In genomic region chr19:4606921-4607678, GRCh38 we compare ENCODE assay signal across 10 cellular contexts. TPM values are rescaled to one million over a fixed set of nuclear protein-coding genes. Genes with fewer than 3 reads are reported as not detected.
A peak's percentile ranks its signal among the peaks of the same experiment; 100 is the strongest.
DNase-seq lines count a peak whose midpoint lies in the region; ATAC-seq and TF ChIP-seq lines count a peak whose summit lies in the region.
"Had no signal": no experiment of that assay in that cellular context is flagged by ENCODE, and none has a peak within 500 bp of the region (broad histone marks: within the 10 kb centered on the region; RNA-seq: fewer than 3 reads in every experiment).

No MANE protein-coding gene starts in this region.

- no peak overlapping the region for H3K9ac ChIP-seq in HUES48 (ENCODE audit: low read depth, low read length)

- no peaks in the 10 kb centered on the region for H3K36me3 ChIP-seq in HUES48 (ENCODE audit: control insufficient read depth, insufficient read depth, low read length)

- in situ Hi-C loops in GM13977 (cut with MboI; ENCODE audit: low pct_unique_long_range_greater_than_20kb, low sequenced_read_pairs, unreplicated experiment) = no loop called here

- no peak for TF ChIP-seq CTCF in GM13977 (IDR thresholded peaks at IDR 0.05; ENCODE audit: extremely low read depth, insufficient read depth, missing control alignments)

- peak; percentile 94 for DNase-seq in NCI-H748 (lab: John Stamatoyannopoulos, UW; ENCODE audit: unreplicated experiment)
- peak; percentile 80 for DNase-seq in Right ventricle myocardium superior
- peak; percentile 18 for DNase-seq in renal cortical epithelial cell (ENCODE audit: low read depth)
- DNase-seq in GM13977 (ENCODE audit: low spot score) = no peak
- DNase-seq in OCI-M1 (lab: John Stamatoyannopoulos, UW) = no peak
- DNase-seq: activated effector memory CD4-positive, alpha-beta T cell treated with Interleukin-2 at 50 U/mL for 16 hours; RPMI8226 had no signal

- ATAC-seq in Right ventricle myocardium superior (ENCODE audit: poor library complexity) (peak; percentile 60), HG02938 (IDR thresholded peaks at IDR 0.05; ENCODE audit: unreplicated experiment) (no peak), GM19395 (IDR thresholded peaks at IDR 0.05; ENCODE audit: unreplicated experiment) (no peak)

- intact Hi-C loops in Right ventricle myocardium superior (cut with DNase I) = no loop called here

- H3K27me3 ChIP-seq in HUES48 (ENCODE audit: control insufficient read depth, insufficient read depth, low read length) = no peaks in the 10 kb centered on the region

- peaks cover 3% of the 10 kb centered on the region; the same call in 1 of the 2 replicates for H3K4me1 ChIP-seq in HUES48 (ENCODE audit: control insufficient read depth, insufficient read depth, low read length)

- H3K27ac ChIP-seq in HUES48 (ENCODE audit: low read depth, low read length) = no peak overlapping the region

- no peaks in the 10 kb centered on the region for H3K9me3 ChIP-seq in HUES48 (ENCODE audit: control insufficient read depth, insufficient read depth, low read length)

- H3K4me3 ChIP-seq in HUES48 (ENCODE audit: low read depth, low read length) = peak overlapping the region; percentile 44

RNA-seq across cellular contexts. Expression of gene TNFAIP8L1, which starts 32.2 kb away (rescaled TPM):
- total RNA-seq in Right ventricle myocardium superior = 4.6 TPM
- total RNA-seq in renal cortical epithelial cell = 3.0 and 5.4 TPM in 2 replicates

RNA-seq across cellular contexts. Expression of gene SEMA6B, which starts 47.6 kb away (rescaled TPM):
- 15.0 TPM for total RNA-seq in Right ventricle myocardium superior
- 0.17 and 0.89 TPM in 2 replicates for total RNA-seq in renal cortical epithelial cell

Comparison
In these comparisons a context has a peak if more than half of its experiments do, and no peak if none do; other contexts are left out.
1. DNase-seq: peak in NCI-H748 (single experiment), Right ventricle myocardium superior (single experiment) and renal cortical epithelial cell (single experiment); none in GM13977 (single experiment) and OCI-M1 (single experiment).